Comparison of ENCODE assay signal across 2 cellular contexts in genomic region chr16:70174387-70174932, GRCh38. TPM values are rescaled to one million over a fixed set of nuclear protein-coding genes. Genes with fewer than 3 reads are reported as not detected.
"Had no signal": no experiment of that assay in that cellular context is flagged by ENCODE, and none has a peak within 500 bp of the region (broad histone marks: within the 10 kb centered on the region; RNA-seq: fewer than 3 reads in every experiment).

No MANE protein-coding gene starts in this region.

RNA-seq across cellular contexts. Expression of gene CLEC18C, which starts 0.9 kb away (rescaled TPM):
- total RNA-seq: osteocyte, pulmonary artery endothelial cell had no signal
